1 cellular context compared by ENCODE assay signal in genomic region chr10:5668429-5668828, GRCh38.
TF ChIP-seq lines count a peak whose summit lies in the region.

No MANE protein-coding gene starts in this region.

TF ChIP-seq in HepG2, 621 proteins besides CTCF, POLR2A, EP300 and RAD21:
- TF ChIP-seq, protein P1, sequence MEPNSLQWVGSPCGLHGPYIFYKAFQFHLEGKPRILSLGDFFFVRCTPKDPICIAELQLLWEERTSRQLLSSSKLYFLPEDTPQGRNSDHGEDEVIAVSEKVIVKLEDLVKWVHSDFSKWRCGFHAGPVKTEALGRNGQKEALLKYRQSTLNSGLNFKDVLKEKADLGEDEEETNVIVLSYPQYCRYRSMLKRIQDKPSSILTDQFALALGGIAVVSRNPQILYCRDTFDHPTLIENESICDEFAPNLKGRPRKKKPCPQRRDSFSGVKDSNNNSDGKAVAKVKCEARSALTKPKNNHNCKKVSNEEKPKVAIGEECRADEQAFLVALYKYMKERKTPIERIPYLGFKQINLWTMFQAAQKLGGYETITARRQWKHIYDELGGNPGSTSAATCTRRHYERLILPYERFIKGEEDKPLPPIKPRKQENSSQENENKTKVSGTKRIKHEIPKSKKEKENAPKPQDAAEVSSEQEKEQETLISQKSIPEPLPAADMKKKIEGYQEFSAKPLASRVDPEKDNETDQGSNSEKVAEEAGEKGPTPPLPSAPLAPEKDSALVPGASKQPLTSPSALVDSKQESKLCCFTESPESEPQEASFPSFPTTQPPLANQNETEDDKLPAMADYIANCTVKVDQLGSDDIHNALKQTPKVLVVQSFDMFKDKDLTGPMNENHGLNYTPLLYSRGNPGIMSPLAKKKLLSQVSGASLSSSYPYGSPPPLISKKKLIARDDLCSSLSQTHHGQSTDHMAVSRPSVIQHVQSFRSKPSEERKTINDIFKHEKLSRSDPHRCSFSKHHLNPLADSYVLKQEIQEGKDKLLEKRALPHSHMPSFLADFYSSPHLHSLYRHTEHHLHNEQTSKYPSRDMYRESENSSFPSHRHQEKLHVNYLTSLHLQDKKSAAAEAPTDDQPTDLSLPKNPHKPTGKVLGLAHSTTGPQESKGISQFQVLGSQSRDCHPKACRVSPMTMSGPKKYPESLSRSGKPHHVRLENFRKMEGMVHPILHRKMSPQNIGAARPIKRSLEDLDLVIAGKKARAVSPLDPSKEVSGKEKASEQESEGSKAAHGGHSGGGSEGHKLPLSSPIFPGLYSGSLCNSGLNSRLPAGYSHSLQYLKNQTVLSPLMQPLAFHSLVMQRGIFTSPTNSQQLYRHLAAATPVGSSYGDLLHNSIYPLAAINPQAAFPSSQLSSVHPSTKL (CRISPR knock-in tag; IDR thresholded peaks at IDR 0.05), result 0 out of 2 replicates have a peak, but pooled peaks have one; percentile 39
- no peak for TF ChIP-seq FOXP1 (IDR thresholded peaks at IDR 0.05)
- TF ChIP-seq FOXP1 (CRISPR knock-in tag; IDR thresholded peaks at IDR 0.05), result peak; percentile 55
- TF ChIP-seq SAP130 (CRISPR knock-in tag; IDR thresholded peaks at IDR 0.05; ENCODE audit: low read depth), result peak; percentile 50
- TF ChIP-seq FOXA3 (CRISPR knock-in tag; IDR thresholded peaks at IDR 0.05), result peak; percentile 73
- TF ChIP-seq ZFP82 (CRISPR knock-in tag; IDR thresholded peaks at IDR 0.05; ENCODE audit: borderline replicate concordance), result no peak
- no peak for TF ChIP-seq TEAD2 (CRISPR knock-in tag; IDR thresholded peaks at IDR 0.05)
- TF ChIP-seq, protein P2, sequence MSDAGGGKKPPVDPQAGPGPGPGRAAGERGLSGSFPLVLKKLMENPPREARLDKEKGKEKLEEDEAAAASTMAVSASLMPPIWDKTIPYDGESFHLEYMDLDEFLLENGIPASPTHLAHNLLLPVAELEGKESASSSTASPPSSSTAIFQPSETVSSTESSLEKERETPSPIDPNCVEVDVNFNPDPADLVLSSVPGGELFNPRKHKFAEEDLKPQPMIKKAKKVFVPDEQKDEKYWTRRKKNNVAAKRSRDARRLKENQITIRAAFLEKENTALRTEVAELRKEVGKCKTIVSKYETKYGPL (CRISPR knock-in tag; IDR thresholded peaks at IDR 0.05), result no peak
- no peak for TF ChIP-seq FOXA1 (IDR thresholded peaks at IDR 0.05)
- peak; percentile 18; the same call in 1 of the 2 replicates for TF ChIP-seq FOXA1 (CRISPR knock-in tag; IDR thresholded peaks at IDR 0.05)
- 0 out of 2 replicates have a peak, but pooled peaks have one; percentile 15 for TF ChIP-seq GATAD2A (CRISPR knock-in tag; IDR thresholded peaks at IDR 0.05)
- TF ChIP-seq, protein P3, sequence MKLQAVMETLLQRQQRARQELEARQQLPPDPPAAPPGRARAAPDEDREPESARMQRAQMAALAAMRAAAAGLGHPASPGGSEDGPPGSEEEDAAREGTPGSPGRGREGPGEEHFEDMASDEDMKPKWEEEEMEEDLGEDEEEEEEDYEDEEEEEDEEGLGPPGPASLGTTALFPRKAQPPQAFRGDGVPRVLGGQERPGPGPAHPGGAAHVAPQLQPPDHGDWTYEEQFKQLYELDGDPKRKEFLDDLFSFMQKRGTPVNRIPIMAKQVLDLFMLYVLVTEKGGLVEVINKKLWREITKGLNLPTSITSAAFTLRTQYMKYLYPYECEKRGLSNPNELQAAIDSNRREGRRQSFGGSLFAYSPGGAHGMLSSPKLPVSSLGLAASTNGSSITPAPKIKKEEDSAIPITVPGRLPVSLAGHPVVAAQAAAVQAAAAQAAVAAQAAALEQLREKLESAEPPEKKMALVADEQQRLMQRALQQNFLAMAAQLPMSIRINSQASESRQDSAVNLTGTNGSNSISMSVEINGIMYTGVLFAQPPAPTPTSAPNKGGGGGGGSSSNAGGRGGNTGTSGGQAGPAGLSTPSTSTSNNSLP (IDR thresholded peaks at IDR 0.05; ENCODE audit: low read depth, low read length), result 0 out of 2 replicates have a peak, but pooled peaks have one; percentile 53
- TF ChIP-seq ZNF274 (CRISPR knock-in tag; IDR thresholded peaks at IDR 0.05), result no peak
- TF ChIP-seq, protein P4, sequence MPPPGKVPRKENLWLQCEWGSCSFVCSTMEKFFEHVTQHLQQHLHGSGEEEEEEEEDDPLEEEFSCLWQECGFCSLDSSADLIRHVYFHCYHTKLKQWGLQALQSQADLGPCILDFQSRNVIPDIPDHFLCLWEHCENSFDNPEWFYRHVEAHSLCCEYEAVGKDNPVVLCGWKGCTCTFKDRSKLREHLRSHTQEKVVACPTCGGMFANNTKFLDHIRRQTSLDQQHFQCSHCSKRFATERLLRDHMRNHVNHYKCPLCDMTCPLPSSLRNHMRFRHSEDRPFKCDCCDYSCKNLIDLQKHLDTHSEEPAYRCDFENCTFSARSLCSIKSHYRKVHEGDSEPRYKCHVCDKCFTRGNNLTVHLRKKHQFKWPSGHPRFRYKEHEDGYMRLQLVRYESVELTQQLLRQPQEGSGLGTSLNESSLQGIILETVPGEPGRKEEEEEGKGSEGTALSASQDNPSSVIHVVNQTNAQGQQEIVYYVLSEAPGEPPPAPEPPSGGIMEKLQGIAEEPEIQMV (CRISPR knock-in tag; IDR thresholded peaks at IDR 0.05; ENCODE audit: low read depth), result no peak
- TF ChIP-seq SNAI1 (CRISPR knock-in tag; IDR thresholded peaks at IDR 0.05; ENCODE audit: borderline replicate concordance), result no peak
- TF ChIP-seq, protein P5, sequence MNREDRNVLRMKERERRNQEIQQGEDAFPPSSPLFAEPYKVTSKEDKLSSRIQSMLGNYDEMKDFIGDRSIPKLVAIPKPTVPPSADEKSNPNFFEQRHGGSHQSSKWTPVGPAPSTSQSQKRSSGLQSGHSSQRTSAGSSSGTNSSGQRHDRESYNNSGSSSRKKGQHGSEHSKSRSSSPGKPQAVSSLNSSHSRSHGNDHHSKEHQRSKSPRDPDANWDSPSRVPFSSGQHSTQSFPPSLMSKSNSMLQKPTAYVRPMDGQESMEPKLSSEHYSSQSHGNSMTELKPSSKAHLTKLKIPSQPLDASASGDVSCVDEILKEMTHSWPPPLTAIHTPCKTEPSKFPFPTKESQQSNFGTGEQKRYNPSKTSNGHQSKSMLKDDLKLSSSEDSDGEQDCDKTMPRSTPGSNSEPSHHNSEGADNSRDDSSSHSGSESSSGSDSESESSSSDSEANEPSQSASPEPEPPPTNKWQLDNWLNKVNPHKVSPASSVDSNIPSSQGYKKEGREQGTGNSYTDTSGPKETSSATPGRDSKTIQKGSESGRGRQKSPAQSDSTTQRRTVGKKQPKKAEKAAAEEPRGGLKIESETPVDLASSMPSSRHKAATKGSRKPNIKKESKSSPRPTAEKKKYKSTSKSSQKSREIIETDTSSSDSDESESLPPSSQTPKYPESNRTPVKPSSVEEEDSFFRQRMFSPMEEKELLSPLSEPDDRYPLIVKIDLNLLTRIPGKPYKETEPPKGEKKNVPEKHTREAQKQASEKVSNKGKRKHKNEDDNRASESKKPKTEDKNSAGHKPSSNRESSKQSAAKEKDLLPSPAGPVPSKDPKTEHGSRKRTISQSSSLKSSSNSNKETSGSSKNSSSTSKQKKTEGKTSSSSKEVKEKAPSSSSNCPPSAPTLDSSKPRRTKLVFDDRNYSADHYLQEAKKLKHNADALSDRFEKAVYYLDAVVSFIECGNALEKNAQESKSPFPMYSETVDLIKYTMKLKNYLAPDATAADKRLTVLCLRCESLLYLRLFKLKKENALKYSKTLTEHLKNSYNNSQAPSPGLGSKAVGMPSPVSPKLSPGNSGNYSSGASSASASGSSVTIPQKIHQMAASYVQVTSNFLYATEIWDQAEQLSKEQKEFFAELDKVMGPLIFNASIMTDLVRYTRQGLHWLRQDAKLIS (CRISPR knock-in tag; IDR thresholded peaks at IDR 0.05), result no peak
- TF ChIP-seq ATF7-NPFF (CRISPR knock-in tag; IDR thresholded peaks at IDR 0.05; ENCODE audit: low read depth), result no peak
- TF ChIP-seq SMAD3 (CRISPR knock-in tag; IDR thresholded peaks at IDR 0.05), result no peak
- TF ChIP-seq TOPORS (CRISPR knock-in tag; IDR thresholded peaks at IDR 0.05), result no peak
- TF ChIP-seq FOSL2 (CRISPR knock-in tag; IDR thresholded peaks at IDR 0.05), result peak; percentile 65
- TF ChIP-seq ZNF441 (CRISPR knock-in tag; IDR thresholded peaks at IDR 0.05; ENCODE audit: borderline replicate concordance), result peak; percentile 83; the same call in 1 of the 2 replicates
- no peak for TF ChIP-seq MIER2 (CRISPR knock-in tag; IDR thresholded peaks at IDR 0.05)
- no peak for TF ChIP-seq ZNF644 (CRISPR knock-in tag; IDR thresholded peaks at IDR 0.05; ENCODE audit: low read depth)
- TF ChIP-seq, protein P6, sequence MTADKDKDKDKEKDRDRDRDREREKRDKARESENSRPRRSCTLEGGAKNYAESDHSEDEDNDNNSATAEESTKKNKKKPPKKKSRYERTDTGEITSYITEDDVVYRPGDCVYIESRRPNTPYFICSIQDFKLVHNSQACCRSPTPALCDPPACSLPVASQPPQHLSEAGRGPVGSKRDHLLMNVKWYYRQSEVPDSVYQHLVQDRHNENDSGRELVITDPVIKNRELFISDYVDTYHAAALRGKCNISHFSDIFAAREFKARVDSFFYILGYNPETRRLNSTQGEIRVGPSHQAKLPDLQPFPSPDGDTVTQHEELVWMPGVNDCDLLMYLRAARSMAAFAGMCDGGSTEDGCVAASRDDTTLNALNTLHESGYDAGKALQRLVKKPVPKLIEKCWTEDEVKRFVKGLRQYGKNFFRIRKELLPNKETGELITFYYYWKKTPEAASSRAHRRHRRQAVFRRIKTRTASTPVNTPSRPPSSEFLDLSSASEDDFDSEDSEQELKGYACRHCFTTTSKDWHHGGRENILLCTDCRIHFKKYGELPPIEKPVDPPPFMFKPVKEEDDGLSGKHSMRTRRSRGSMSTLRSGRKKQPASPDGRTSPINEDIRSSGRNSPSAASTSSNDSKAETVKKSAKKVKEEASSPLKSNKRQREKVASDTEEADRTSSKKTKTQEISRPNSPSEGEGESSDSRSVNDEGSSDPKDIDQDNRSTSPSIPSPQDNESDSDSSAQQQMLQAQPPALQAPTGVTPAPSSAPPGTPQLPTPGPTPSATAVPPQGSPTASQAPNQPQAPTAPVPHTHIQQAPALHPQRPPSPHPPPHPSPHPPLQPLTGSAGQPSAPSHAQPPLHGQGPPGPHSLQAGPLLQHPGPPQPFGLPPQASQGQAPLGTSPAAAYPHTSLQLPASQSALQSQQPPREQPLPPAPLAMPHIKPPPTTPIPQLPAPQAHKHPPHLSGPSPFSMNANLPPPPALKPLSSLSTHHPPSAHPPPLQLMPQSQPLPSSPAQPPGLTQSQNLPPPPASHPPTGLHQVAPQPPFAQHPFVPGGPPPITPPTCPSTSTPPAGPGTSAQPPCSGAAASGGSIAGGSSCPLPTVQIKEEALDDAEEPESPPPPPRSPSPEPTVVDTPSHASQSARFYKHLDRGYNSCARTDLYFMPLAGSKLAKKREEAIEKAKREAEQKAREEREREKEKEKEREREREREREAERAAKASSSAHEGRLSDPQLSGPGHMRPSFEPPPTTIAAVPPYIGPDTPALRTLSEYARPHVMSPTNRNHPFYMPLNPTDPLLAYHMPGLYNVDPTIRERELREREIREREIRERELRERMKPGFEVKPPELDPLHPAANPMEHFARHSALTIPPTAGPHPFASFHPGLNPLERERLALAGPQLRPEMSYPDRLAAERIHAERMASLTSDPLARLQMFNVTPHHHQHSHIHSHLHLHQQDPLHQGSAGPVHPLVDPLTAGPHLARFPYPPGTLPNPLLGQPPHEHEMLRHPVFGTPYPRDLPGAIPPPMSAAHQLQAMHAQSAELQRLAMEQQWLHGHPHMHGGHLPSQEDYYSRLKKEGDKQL (CRISPR knock-in tag; IDR thresholded peaks at IDR 0.05; ENCODE audit: low read depth), result 0 out of 2 replicates have a peak, but pooled peaks have one; percentile 18
- TF ChIP-seq MXI1 (IDR thresholded peaks at IDR 0.05; ENCODE audit: borderline replicate concordance, low read depth, low read length), result peak; percentile 17; the same call in 1 of the 3 replicates
- TF ChIP-seq SOX5 (CRISPR knock-in tag; IDR thresholded peaks at IDR 0.05; ENCODE audit: borderline replicate concordance), result peak; percentile 8; the same call in 1 of the 2 replicates
- TF ChIP-seq MLXIP (CRISPR knock-in tag; IDR thresholded peaks at IDR 0.05; ENCODE audit: borderline replicate concordance), result no peak
- no peak for TF ChIP-seq ZNF607 (CRISPR knock-in tag; IDR thresholded peaks at IDR 0.05; ENCODE audit: borderline replicate concordance)
- no peak for TF ChIP-seq BRCA1 (CRISPR knock-in tag; IDR thresholded peaks at IDR 0.05)
